Comparison of ENCODE assay signal across 18 cellular contexts in genomic region chr11:70445605-70446004, GRCh38. TPM values are rescaled to one million over a fixed set of nuclear protein-coding genes. Genes with fewer than 3 reads are reported as not detected.
A peak's percentile ranks its signal among the peaks of the same experiment; 100 is the strongest.
DNase-seq lines count a peak whose midpoint lies in the region; ATAC-seq, FAIRE-seq and TF ChIP-seq lines count a peak whose summit lies in the region.
"Had no signal": no experiment of that assay in that cellular context is flagged by ENCODE, and none has a peak within 500 bp of the region (broad histone marks: within the 10 kb centered on the region; RNA-seq: fewer than 3 reads in every experiment).

No MANE protein-coding gene starts in this region.

- H3K9ac ChIP-seq in HepG2 (ENCODE audit: insufficient read depth, low read depth, low read length): no peak overlapping the region
- H3K9ac ChIP-seq in astrocyte (ENCODE audit: low read length): no peak overlapping the region

- H3K27ac Mint-ChIP-seq in astrocyte (ENCODE audit: unreplicated experiment) (no peak overlapping the region), neural crest cell (ENCODE audit: unreplicated experiment) (peak overlapping the region; percentile 0)
- H3K27ac Mint-ChIP-seq: B cell; CD4-positive, alpha-beta T cell had no signal

- in situ Hi-C loops in HepG2 (cut with HindIII; ENCODE audit: extremely low pct_ligation_motif_present, low pct_unique_long_range_greater_than_20kb): no loop called here

- H3K4me1 ChIP-seq in HepG2 (ENCODE audit: insufficient read depth, low read length) (0 out of 2 replicates have a peak, but pooled peaks cover 7% of the 10 kb centered on the region), right lobe of liver (no peaks in the 10 kb centered on the region), astrocyte (ENCODE audit: insufficient read depth, low read length) (no peaks in the 10 kb centered on the region)

- peaks cover 24% of the 10 kb centered on the region for H3K36me3 Mint-ChIP-seq in astrocyte (ENCODE audit: low read depth, unreplicated experiment)
- peaks cover 14% of the 10 kb centered on the region for H3K36me3 Mint-ChIP-seq in neural crest cell (ENCODE audit: low read depth)
- H3K36me3 Mint-ChIP-seq in activated T-cell treated with anti-CD3 and anti-CD28 coated beads, Interleukin-2, amount 50 U/mL, for 4 hours (ENCODE audit: insufficient read depth): peaks cover 3% of the 10 kb centered on the region

- ATAC-seq in HepG2 (no peak), right lobe of liver (no peak)
- ATAC-seq in activated T-cell treated with anti-CD3 and anti-CD28 coated beads, Interleukin-2, amount 50 U/mL, for 4 hours: no peak

- WGBS in HepG2 (ENCODE audit: low lambda C conversion rate): 71% methylated on average over 7 of the region's 7 CpGs
- 82% methylated on average over 7 of the region's 7 CpGs for WGBS in right lobe of liver (ENCODE audit: insufficient coverage, low coverage, low lambda C conversion rate, missing lambda C conversion rate)

- no peaks in the 10 kb centered on the region for H4K20me1 ChIP-seq in HepG2 (ENCODE audit: insufficient read depth, low read length)
- H4K20me1 ChIP-seq in astrocyte (ENCODE audit: insufficient read depth, low read length): no peaks in the 10 kb centered on the region

- H3K4me3 Mint-ChIP-seq in astrocyte (ENCODE audit: unreplicated experiment): no peak overlapping the region
- no peak overlapping the region for H3K4me3 Mint-ChIP-seq in neural crest cell
- no peak overlapping the region for H3K4me3 Mint-ChIP-seq in activated T-cell treated with anti-CD3 and anti-CD28 coated beads, Interleukin-2, amount 50 U/mL, for 4 hours
- H3K4me3 Mint-ChIP-seq: B cell; CD4-positive, alpha-beta T cell had no signal

- H3K9me3 ChIP-seq in HepG2 (ENCODE audit: low read length) (peaks cover 24% of the 10 kb centered on the region), right lobe of liver (no peaks in the 10 kb centered on the region), astrocyte (ENCODE audit: insufficient read depth, low read depth, low read length) (peaks cover 11% of the 10 kb centered on the region)
- H3K9me3 ChIP-seq: HAP-1 had no signal

- CTCF ChIA-PET in HepG2 (lab: Yijun Ruan, JAX; ENCODE audit: low intra/inter-chr PET ratio, low total read pairs): no interaction called here

- H3K4me2 ChIP-seq in HepG2 (ENCODE audit: low read depth, low read length) (no peak overlapping the region), astrocyte (ENCODE audit: low read length) (no peak overlapping the region)

- POLR2A ChIA-PET in HepG2 (lab: Yijun Ruan, JAX): no interaction called here

- H2AFZ ChIP-seq in HepG2 (ENCODE audit: low read length): no peak overlapping the region
- no peak overlapping the region for H2AFZ ChIP-seq in astrocyte (ENCODE audit: low read depth, low read length)

- H3K27ac ChIP-seq in HepG2 (ENCODE audit: extremely low read length, insufficient read depth, low read length) (no peak overlapping the region), right lobe of liver (no peak overlapping the region), astrocyte (ENCODE audit: low read depth, low read length) (no peak overlapping the region)

- no peaks in the 10 kb centered on the region for H3K4me1 Mint-ChIP-seq in astrocyte (ENCODE audit: low read depth, unreplicated experiment)
- H3K4me1 Mint-ChIP-seq in neural crest cell: peaks cover 8% of the 10 kb centered on the region
- no peaks in the 10 kb centered on the region for H3K4me1 Mint-ChIP-seq in activated T-cell treated with anti-CD3 and anti-CD28 coated beads, Interleukin-2, amount 50 U/mL, for 4 hours (ENCODE audit: low read depth)
- H3K4me1 Mint-ChIP-seq: B cell had no signal

- TF ChIP-seq EP300 in HepG2 (IDR thresholded peaks at IDR 0.05; ENCODE audit: low read depth in 2 of 2, low read length in 2 of 2) (no peak), HepG2 (CRISPR knock-in tag; IDR thresholded peaks at IDR 0.05; ENCODE audit: borderline replicate concordance) (no peak)

- H3K9me3 Mint-ChIP-seq in astrocyte (ENCODE audit: unreplicated experiment): peaks cover 23% of the 10 kb centered on the region
- peaks cover 17% of the 10 kb centered on the region for H3K9me3 Mint-ChIP-seq in neural crest cell
- H3K9me3 Mint-ChIP-seq in activated T-cell treated with anti-CD3 and anti-CD28 coated beads, Interleukin-2, amount 50 U/mL, for 4 hours: peaks cover 29% of the 10 kb centered on the region

- TF ChIP-seq POLR2A in HepG2 (IDR thresholded peaks at IDR 0.05; ENCODE audit: insufficient read depth in 1 of 2, low read depth in 2 of 2, low read length in 2 of 2) (no peak), right lobe of liver (IDR thresholded peaks at IDR 0.05) (no peak)

- TF ChIP-seq RAD21 in HepG2 (CRISPR knock-in tag; IDR thresholded peaks at IDR 0.05): no peak

- no peak overlapping the region for H3K4me3 ChIP-seq in HepG2 (replicated peaks in 1 of 3; ENCODE audit: insufficient read depth in 1 of 3, low read depth in 2 of 3, low read length in 3 of 3)
- H3K4me3 ChIP-seq in right lobe of liver: no peak overlapping the region
- no peak overlapping the region for H3K4me3 ChIP-seq in astrocyte (ENCODE audit: insufficient read depth, low read depth, low read length)
- H3K4me3 ChIP-seq: HAP-1 had no signal

- no TSS peak for BruUV-seq in HepG2 (replicated peaks; lab: Mats Ljungman, UMichigan)

- H3K79me2 ChIP-seq in HepG2 (ENCODE audit: insufficient read depth, low read length) (no peaks in the 10 kb centered on the region), astrocyte (ENCODE audit: insufficient read depth, low read length) (no peaks in the 10 kb centered on the region)

- no peak for FAIRE-seq in HepG2 (lab: Jason Lieb, UNC)
- FAIRE-seq in astrocyte (lab: Jason Lieb, UNC): no peak
- FAIRE-seq: GM12892, GM19239, H1 had no signal

- H3K27me3 ChIP-seq in HepG2 (ENCODE audit: control insufficient read depth in 1 of 2, insufficient read depth in 2 of 2, low read length in 2 of 2): no peaks in the 10 kb centered on the region; a peak in 2 of 5 replicates
- H3K27me3 ChIP-seq in right lobe of liver: no peaks in the 10 kb centered on the region
- H3K27me3 ChIP-seq in astrocyte (ENCODE audit: insufficient read depth, low read length): no peaks in the 10 kb centered on the region

- H3K36me3 ChIP-seq in HepG2 (replicated peaks in 1 of 2; ENCODE audit: control insufficient read depth in 1 of 2, insufficient read depth in 2 of 2, low read length in 2 of 2) (no peaks in the 10 kb centered on the region), right lobe of liver (no peaks in the 10 kb centered on the region), astrocyte (ENCODE audit: insufficient read depth, low read length) (peaks cover 2% of the 10 kb centered on the region)
- H3K36me3 ChIP-seq: HAP-1 had no signal

- TF ChIP-seq CTCF in HepG2 (CRISPR knock-in tag; IDR thresholded peaks at IDR 0.05) (no peak), right lobe of liver (IDR thresholded peaks at IDR 0.05) (no peak), astrocyte (IDR thresholded peaks at IDR 0.05; ENCODE audit: insufficient read depth, low read depth, low read length) (no peak), neural crest cell (conservative IDR thresholded peaks at IDR 0.05) (no peak)

- DNase-seq in HepG2 (ENCODE audit: low spot score): no peak
- no peak for DNase-seq in right lobe of liver
- DNase-seq in astrocyte (ENCODE audit: low read depth): peak; percentile 11
- no peak for DNase-seq in neural crest cell (ENCODE audit: low read depth, low spot score)
- DNase-seq in activated T-cell treated with anti-CD3 and anti-CD28 coated beads, Interleukin-2, amount 50 U/mL, for 4 hours: no peak
- DNase-seq in GM03348 (ENCODE audit: low spot score): no peak
- no peak for DNase-seq in activated CD4-positive, CD25-positive, alpha-beta regulatory T cell (lab: John Stamatoyannopoulos, UW)
- no peak for DNase-seq in AG20443 (ENCODE audit: low spot score)
- DNase-seq: 8988T; C1 segment of cervical spinal cord; Calu3; CD4-positive, alpha-beta T cell; DMS 273 treated with DMSO at 0.1 percent for 48 hours had no signal

- intact Hi-C loops in HepG2 (cut with micrococcal nuclease; ENCODE audit: unreplicated experiment): no loop called here
- intact Hi-C loops in right lobe of liver (cut with DNase I): no loop called here

- H3K27me3 Mint-ChIP-seq in astrocyte (ENCODE audit: low read depth, unreplicated experiment) (no peaks in the 10 kb centered on the region), neural crest cell (ENCODE audit: low read depth) (no peaks in the 10 kb centered on the region)
- peaks cover 20% of the 10 kb centered on the region for H3K27me3 Mint-ChIP-seq in activated T-cell treated with anti-CD3 and anti-CD28 coated beads, Interleukin-2, amount 50 U/mL, for 4 hours (ENCODE audit: low read depth)

TF ChIP-seq in HepG2, 621 proteins besides CTCF, POLR2A, EP300 and RAD21 (continues in another document):
- TF ChIP-seq ARID2 (CRISPR knock-in tag; IDR thresholded peaks at IDR 0.05; ENCODE audit: borderline replicate concordance): no peak

RNA-seq across cellular contexts. Expression of gene CTTN, which starts 47.3 kb away (rescaled TPM):
- 83.4 and 114 TPM in 2 replicates for total RNA-seq in HepG2 (2016; rRNA removed; fragmentation: Illumina TruSeq; extraction: Trizol)
- 24.8 and 25.9 TPM in 2 replicates for total RNA-seq in HepG2 (2016; cell fraction: cytosol; rRNA removed; fragmentation: Illumina TruSeq; extraction: Trizol; ENCODE audit: low read depth)
- 73.1 and 116 TPM in 2 replicates for total RNA-seq in HepG2 (2016; cell fraction: insoluble cytoplasmic fraction; rRNA removed; fragmentation: Illumina TruSeq; extraction: Trizol)
- total RNA-seq in HepG2 (2016; cell fraction: membrane; rRNA removed; fragmentation: Illumina TruSeq; extraction: Trizol): 32.0 and 33.7 TPM in 2 replicates
- total RNA-seq in HepG2 (2016; cell fraction: nucleus; rRNA removed; fragmentation: Illumina TruSeq; extraction: Trizol): 137 and 150 TPM in 2 replicates
- 84.4 and 113 TPM in 2 replicates for polyA plus RNA-seq in HepG2 (2011; rRNA removed)
- 33.9 and 36.5 TPM in 2 replicates for polyA plus RNA-seq in HepG2 (2011; cell fraction: cytosol; rRNA removed)
- 750 and 779 TPM in 2 replicates for polyA plus RNA-seq in HepG2 (2011; cell fraction: nucleus; rRNA removed)
- polyA plus RNA-seq in HepG2 (2012): 108 and 143 TPM in 2 replicates
- 12.3 and 19.6 TPM in 2 replicates for polyA plus RNA-seq in HepG2 (2016; cell fraction: cytosol; fragmentation: Illumina TruSeq; extraction: Trizol; ENCODE audit: low read depth)
- 66.5 and 76.4 TPM in 2 replicates for polyA plus RNA-seq in HepG2 (2016; cell fraction: insoluble cytoplasmic fraction; fragmentation: Illumina TruSeq; extraction: Trizol; ENCODE audit: low read depth)
- polyA plus RNA-seq in HepG2 (2016; cell fraction: membrane; fragmentation: Illumina TruSeq; extraction: Trizol; ENCODE audit: low read depth): 13.0 and 13.5 TPM in 2 replicates
- polyA plus RNA-seq in HepG2 (2016; cell fraction: nucleus; fragmentation: Illumina TruSeq; extraction: Trizol; ENCODE audit: insufficient read depth, low read depth): 282 and 310 TPM in 2 replicates
- polyA minus RNA-seq in HepG2 (2011; rRNA and poly(A)+ RNA removed; ENCODE audit: low replicate concordance): 87.3 and 152 TPM in 2 replicates
- 29.2 and 32.4 TPM in 2 replicates for polyA minus RNA-seq in HepG2 (2011; cell fraction: cytosol; rRNA and poly(A)+ RNA removed)
- polyA minus RNA-seq in HepG2 (2011; cell fraction: nucleus; rRNA and poly(A)+ RNA removed): 286 and 330 TPM in 2 replicates
- 10 to 100 TPM; 63.6 to 90.8 (median 78.5) TPM for total RNA-seq in right lobe of liver
- total RNA-seq in astrocyte: 291 and 344 TPM in 2 replicates
- 146 and 147 TPM in 2 replicates for total RNA-seq in neural crest cell
- total RNA-seq in activated T-cell treated with anti-CD3 and anti-CD28 coated beads, Interleukin-2, amount 50 U/mL, for 4 hours: 10 to 100 TPM; 56.5 to 59.1 (median 57.5) TPM
- total RNA-seq: B cell had no signal
